Comparison of ENCODE assay signal across 2 cellular contexts in genomic region chr18:49733321-49733720, GRCh38.
TF ChIP-seq lines count a peak whose summit lies in the region.

No MANE protein-coding gene starts in this region.

TF ChIP-seq in SK-N-SH treated with all-trans-retinoic acid at 6 μM for 48 hours, 23 proteins besides CTCF, POLR2A, EP300 and RAD21 (continued from another document):
- no peak for TF ChIP-seq ZNF70 (CRISPR knock-in tag; IDR thresholded peaks at IDR 0.05)
- no peak for TF ChIP-seq CSDC2 (CRISPR knock-in tag; IDR thresholded peaks at IDR 0.05)
- no peak for TF ChIP-seq RARB (CRISPR knock-in tag; IDR thresholded peaks at IDR 0.05)
- no peak for TF ChIP-seq CSRNP3 (CRISPR knock-in tag; IDR thresholded peaks at IDR 0.05)
- no peak for TF ChIP-seq SNAI2 (CRISPR knock-in tag; IDR thresholded peaks at IDR 0.05)

TF ChIP-seq in WTC11, 78 proteins besides CTCF, POLR2A, EP300 and RAD21 (continued from another document):
- no peak for TF ChIP-seq STAT6 (CRISPR knock-in tag; conservative IDR thresholded peaks at IDR 0.05; ENCODE audit: low read depth)
